ENCODE assay signal across 1 cellular context in the genomic region with DNA sequence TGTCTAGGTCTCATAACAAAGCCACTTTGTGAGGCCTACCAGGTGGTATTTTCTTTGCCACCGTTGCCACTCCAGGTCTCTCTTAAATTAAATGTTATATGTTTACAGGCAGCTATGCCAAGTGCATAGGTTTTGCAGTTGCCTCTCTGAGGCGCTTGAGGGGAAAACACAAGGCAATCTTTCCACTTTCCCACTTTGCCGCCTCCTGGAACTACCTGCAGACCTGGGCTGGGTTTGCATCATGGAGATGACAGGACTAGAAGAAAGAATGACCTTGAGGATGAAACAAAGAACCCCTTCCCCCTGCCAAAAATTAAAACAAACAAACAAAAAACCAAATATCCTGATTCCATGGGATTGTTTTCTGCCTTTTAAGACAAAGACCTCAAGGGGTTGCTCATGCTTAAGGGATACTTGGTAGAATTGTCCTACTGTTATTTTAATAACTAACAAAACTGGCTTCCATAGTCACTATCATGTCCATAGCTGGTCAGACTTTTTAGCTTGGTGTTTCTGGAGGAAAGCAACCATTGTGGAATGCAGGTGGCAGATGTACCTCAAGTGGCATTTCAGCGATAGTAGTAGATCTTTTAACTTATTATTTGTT.
TF ChIP-seq lines count a peak whose summit lies in the region.

No MANE protein-coding gene starts in this region.

TF ChIP-seq in K562, 482 proteins besides CTCF, POLR2A, EP300 and RAD21 (continued from another document):
- TF ChIP-seq, protein P1, sequence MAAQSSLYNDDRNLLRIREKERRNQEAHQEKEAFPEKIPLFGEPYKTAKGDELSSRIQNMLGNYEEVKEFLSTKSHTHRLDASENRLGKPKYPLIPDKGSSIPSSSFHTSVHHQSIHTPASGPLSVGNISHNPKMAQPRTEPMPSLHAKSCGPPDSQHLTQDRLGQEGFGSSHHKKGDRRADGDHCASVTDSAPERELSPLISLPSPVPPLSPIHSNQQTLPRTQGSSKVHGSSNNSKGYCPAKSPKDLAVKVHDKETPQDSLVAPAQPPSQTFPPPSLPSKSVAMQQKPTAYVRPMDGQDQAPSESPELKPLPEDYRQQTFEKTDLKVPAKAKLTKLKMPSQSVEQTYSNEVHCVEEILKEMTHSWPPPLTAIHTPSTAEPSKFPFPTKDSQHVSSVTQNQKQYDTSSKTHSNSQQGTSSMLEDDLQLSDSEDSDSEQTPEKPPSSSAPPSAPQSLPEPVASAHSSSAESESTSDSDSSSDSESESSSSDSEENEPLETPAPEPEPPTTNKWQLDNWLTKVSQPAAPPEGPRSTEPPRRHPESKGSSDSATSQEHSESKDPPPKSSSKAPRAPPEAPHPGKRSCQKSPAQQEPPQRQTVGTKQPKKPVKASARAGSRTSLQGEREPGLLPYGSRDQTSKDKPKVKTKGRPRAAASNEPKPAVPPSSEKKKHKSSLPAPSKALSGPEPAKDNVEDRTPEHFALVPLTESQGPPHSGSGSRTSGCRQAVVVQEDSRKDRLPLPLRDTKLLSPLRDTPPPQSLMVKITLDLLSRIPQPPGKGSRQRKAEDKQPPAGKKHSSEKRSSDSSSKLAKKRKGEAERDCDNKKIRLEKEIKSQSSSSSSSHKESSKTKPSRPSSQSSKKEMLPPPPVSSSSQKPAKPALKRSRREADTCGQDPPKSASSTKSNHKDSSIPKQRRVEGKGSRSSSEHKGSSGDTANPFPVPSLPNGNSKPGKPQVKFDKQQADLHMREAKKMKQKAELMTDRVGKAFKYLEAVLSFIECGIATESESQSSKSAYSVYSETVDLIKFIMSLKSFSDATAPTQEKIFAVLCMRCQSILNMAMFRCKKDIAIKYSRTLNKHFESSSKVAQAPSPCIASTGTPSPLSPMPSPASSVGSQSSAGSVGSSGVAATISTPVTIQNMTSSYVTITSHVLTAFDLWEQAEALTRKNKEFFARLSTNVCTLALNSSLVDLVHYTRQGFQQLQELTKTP (IDR thresholded peaks at IDR 0.05; ENCODE audit: low read depth in 1 of 2, partially characterized antibody in 2 of 2) = no peak
- TF ChIP-seq HLTF (IDR thresholded peaks at IDR 0.05) (no peak), ZFP30 (CRISPR knock-in tag; IDR thresholded peaks at IDR 0.05; ENCODE audit: borderline replicate concordance) (no peak), ZNF318 (IDR thresholded peaks at IDR 0.05; ENCODE audit: borderline replicate concordance in 1 of 2, low read depth in 1 of 2) (no peak), RCOR1 (IDR thresholded peaks at IDR 0.05; ENCODE audit: borderline replicate concordance in 1 of 2, low read depth in 2 of 2, low read length in 2 of 2) (no peak), JUNB (CRISPR knock-in tag; conservative IDR thresholded peaks at IDR 0.05) (no peak)
- TF ChIP-seq, protein P2, sequence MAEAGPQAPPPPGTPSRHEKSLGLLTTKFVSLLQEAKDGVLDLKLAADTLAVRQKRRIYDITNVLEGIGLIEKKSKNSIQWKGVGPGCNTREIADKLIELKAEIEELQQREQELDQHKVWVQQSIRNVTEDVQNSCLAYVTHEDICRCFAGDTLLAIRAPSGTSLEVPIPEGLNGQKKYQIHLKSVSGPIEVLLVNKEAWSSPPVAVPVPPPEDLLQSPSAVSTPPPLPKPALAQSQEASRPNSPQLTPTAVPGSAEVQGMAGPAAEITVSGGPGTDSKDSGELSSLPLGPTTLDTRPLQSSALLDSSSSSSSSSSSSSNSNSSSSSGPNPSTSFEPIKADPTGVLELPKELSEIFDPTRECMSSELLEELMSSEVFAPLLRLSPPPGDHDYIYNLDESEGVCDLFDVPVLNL (CRISPR knock-in tag; IDR thresholded peaks at IDR 0.05; ENCODE audit: low read depth) = no peak
